In genomic region chr7:37694208-37695080, GRCh38 we compare ENCODE assay signal across 14 cellular contexts. TPM values are rescaled to one million over a fixed set of nuclear protein-coding genes. Genes with fewer than 3 reads are reported as not detected.
DNase-seq lines count a peak whose midpoint lies in the region; ATAC-seq and TF ChIP-seq lines count a peak whose summit lies in the region.
"Had no signal": no experiment of that assay in that cellular context is flagged by ENCODE, and none has a peak within 500 bp of the region (broad histone marks: within the 10 kb centered on the region; RNA-seq: fewer than 3 reads in every experiment).

No MANE protein-coding gene starts in this region.

- 63 to 65% methylated on average over 4 of the region's 4 CpGs for WGBS in tibial nerve, 2 donors

- no peak overlapping the region for H3K4me3 ChIP-seq in tibial nerve
- H3K4me3 ChIP-seq in A673 (ENCODE audit: low read depth, low read length, poor library complexity, severe bottlenecking) = no peak overlapping the region
- H3K4me3 ChIP-seq: SK-N-MC had no signal

- no peaks in the 10 kb centered on the region for H3K9me3 ChIP-seq in tibial nerve
- no peaks in the 10 kb centered on the region for H3K9me3 ChIP-seq in A673 (ENCODE audit: low read depth, low read length, poor library complexity, severe bottlenecking)

- TF ChIP-seq POLR2A in tibial nerve (IDR thresholded peaks at IDR 0.05) = no peak

- no peaks in the 10 kb centered on the region for H3K36me3 ChIP-seq in tibial nerve
- no peaks in the 10 kb centered on the region for H3K36me3 ChIP-seq in A673 (ENCODE audit: insufficient read depth, low read length, poor library complexity, severe bottlenecking)
- H3K36me3 ChIP-seq: brain microvascular endothelial cell, WERI-Rb-1 had no signal

- POLR2A ChIA-PET in A673 (lab: Charles Lee; ENCODE audit: low non-redundant PET) = interaction anchor here (0.5 kb wide), 1 partner anchor 447 kb away, joined by 4 read pairs; no protein-coding TSS in a partner anchor

- peak; percentile 97 to 99 for DNase-seq in Kasumi-1 (lab: John Stamatoyannopoulos, UW)
- peak; percentile 59 for DNase-seq in SIG-M5 (lab: John Stamatoyannopoulos, UW)
- DNase-seq in left ventricle myocardium superior = peak; percentile 35
- peak; percentile 19 for DNase-seq in tibial nerve (ENCODE audit: low spot score in 2 of 2)
- no peak for DNase-seq in A673 (ENCODE audit: low spot score)
- DNase-seq in GM19238 (ENCODE audit: insufficient read length, low spot score) = no peak
- no peak for DNase-seq in KG1 (lab: John Stamatoyannopoulos, UW)
- DNase-seq: activated naive CD4-positive, alpha-beta T cell treated with anti-CD3 and anti-CD28 coated beads for 36 hours; brain microvascular endothelial cell; left colon; NCI-H1105 treated with DMSO at 0.1 percent for 48 hours had no signal

- intact Hi-C loops in left ventricle myocardium superior (cut with micrococcal nuclease) (no loop called here), A673 (cut with micrococcal nuclease; ENCODE audit: unreplicated experiment) (no loop called here)

- H3K4me1 ChIP-seq in tibial nerve (no peaks in the 10 kb centered on the region), A673 (ENCODE audit: insufficient read depth, low read length, poor library complexity, severe bottlenecking) (no peaks in the 10 kb centered on the region)

- TF ChIP-seq EP300 in tibial nerve (IDR thresholded peaks at IDR 0.05) = peak in 1 of 2 donors; percentile 50

- BruUV-seq in A673 (replicated peaks; lab: Mats Ljungman, UMichigan) = no TSS peak

- no peaks in the 10 kb centered on the region for H3K27me3 ChIP-seq in tibial nerve
- H3K27me3 ChIP-seq in A673 (replicated peaks; ENCODE audit: insufficient read depth, low read depth, low read length, poor library complexity) = no peaks in the 10 kb centered on the region
- H3K27me3 ChIP-seq: brain microvascular endothelial cell had no signal

- CTCF ChIA-PET in A673 (lab: Charles Lee) = no interaction called here

- H3K27ac ChIP-seq in tibial nerve (no peak overlapping the region), A673 (ENCODE audit: low read depth, low read length, poor library complexity, severe bottlenecking) (no peak overlapping the region)
- H3K27ac ChIP-seq: brain microvascular endothelial cell, SK-N-MC, WERI-Rb-1 had no signal

- peak; percentile 52 for ATAC-seq in left ventricle myocardium superior
- ATAC-seq: left colon had no signal

- no peak for TF ChIP-seq CTCF in tibial nerve (IDR thresholded peaks at IDR 0.05)
- TF ChIP-seq CTCF in A673 (conservative IDR thresholded peaks at IDR 0.05; ENCODE audit: low read depth, low read length) = no peak

RNA-seq across cellular contexts. Expression of gene GPR141, which starts 10.9 kb away (rescaled TPM):
- 0.64 TPM for total RNA-seq in left ventricle myocardium superior
- total RNA-seq in tibial nerve = 1 to 10 TPM in 1 of 4 donors, under 1 TPM in 1, not detected in 2; 0.84 to 3.1 TPM
- not detected in 2 replicates for total RNA-seq in A673 (2021)
- total RNA-seq: activated naive CD4-positive, alpha-beta T cell treated with anti-CD3 and anti-CD28 coated beads for 36 hours; endothelial cell of umbilical vein had no signal

Comparison
In these comparisons a context has a peak if more than half of its experiments do, and no peak if none do; other contexts are left out.
1. DNase-seq: peak in Kasumi-1 (2 of 2), SIG-M5 (single experiment), left ventricle myocardium superior (single experiment) and tibial nerve (2 of 2); none in A673 (single experiment), GM19238 (single experiment) and KG1 (single experiment).